ENCODE assay signal across 8 cellular contexts in genomic region chr20:54366669-54367068, GRCh38.
"Had no signal": no experiment of that assay in that cellular context is flagged by ENCODE, and none has a peak within 500 bp of the region (broad histone marks: within the 10 kb centered on the region; RNA-seq: fewer than 3 reads in every experiment).

No MANE protein-coding gene starts in this region.

- H3K4me3 ChIP-seq: K562 had no signal

- H3K4me1 Mint-ChIP-seq: IgD-negative memory B cell had no signal

- H3K4me3 Mint-ChIP-seq: IgD-negative memory B cell had no signal

- ATAC-seq: HepG2, K562 had no signal

- FAIRE-seq: HepG2, K562 had no signal

- H3K27me3 Mint-ChIP-seq: IgD-negative memory B cell had no signal

- H3K36me3 Mint-ChIP-seq: IgD-negative memory B cell had no signal

- H3K4me2 ChIP-seq: KMS-11 had no signal

- H3K27ac ChIP-seq: HL-60, KMS-11 had no signal

- H3K27ac Mint-ChIP-seq: IgD-negative memory B cell had no signal

- DNase-seq: IMR-90, KBM-7, KG1 had no signal
